ENCODE assay signal across 15 cellular contexts in the genomic region with DNA sequence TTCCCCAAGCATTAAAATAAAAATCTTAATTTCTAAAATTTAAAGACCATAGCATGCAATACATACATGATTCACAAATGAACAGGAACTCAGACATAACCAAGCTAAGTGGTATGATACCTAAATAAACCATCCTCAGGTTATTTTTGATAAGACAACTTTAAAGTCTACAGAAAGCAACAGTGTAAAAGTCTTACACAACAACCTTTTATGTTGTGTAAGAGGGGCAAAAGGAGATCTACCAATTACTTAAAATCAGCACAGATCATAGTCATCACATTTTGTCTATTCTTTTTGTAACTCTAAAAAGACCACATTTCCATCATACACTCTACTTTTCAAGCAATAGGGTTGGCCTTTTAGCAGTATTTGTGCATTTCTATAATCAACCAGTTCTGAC. TPM values are rescaled to one million over a fixed set of nuclear protein-coding genes. Genes with fewer than 3 reads are reported as not detected.
DNase-seq lines count a peak whose midpoint lies in the region; ATAC-seq, FAIRE-seq and TF ChIP-seq lines count a peak whose summit lies in the region.
"Had no signal": no experiment of that assay in that cellular context is flagged by ENCODE, and none has a peak within 500 bp of the region (broad histone marks: within the 10 kb centered on the region; RNA-seq: fewer than 3 reads in every experiment).

No MANE protein-coding gene starts in this region.

- H3K27me3 Mint-ChIP-seq in CD4-positive, CD25-positive, alpha-beta regulatory T cell = no peaks in the 10 kb centered on the region

- H3K27me3 ChIP-seq in CD4-positive, CD25-positive, alpha-beta regulatory T cell (ENCODE audit: control insufficient read depth, insufficient read depth, low read length) = no peaks in the 10 kb centered on the region
- no peaks in the 10 kb centered on the region for H3K27me3 ChIP-seq in HepG2 (ENCODE audit: control insufficient read depth in 1 of 2, insufficient read depth in 2 of 2, low read length in 2 of 2)

- peaks cover 43% of the 10 kb centered on the region for H4K20me1 ChIP-seq in HepG2 (ENCODE audit: insufficient read depth, low read length)

- TF ChIP-seq EP300 in HepG2 (IDR thresholded peaks at IDR 0.05; ENCODE audit: low read depth in 2 of 2, low read length in 2 of 2) = no peak
- no peak for TF ChIP-seq EP300 in HepG2 (CRISPR knock-in tag; IDR thresholded peaks at IDR 0.05; ENCODE audit: borderline replicate concordance)

- H3K4me1 Mint-ChIP-seq in CD4-positive, CD25-positive, alpha-beta regulatory T cell = peaks cover 55 to 94% (median 84%) of the 10 kb centered on the region in 4 donors

- no peak overlapping the region for H3K27ac ChIP-seq in CD4-positive, CD25-positive, alpha-beta regulatory T cell (ENCODE audit: insufficient read depth, low read length, poor library complexity, severe bottlenecking)
- H3K27ac ChIP-seq in HepG2 (ENCODE audit: extremely low read length, insufficient read depth, low read length) = no peak overlapping the region
- H3K27ac ChIP-seq: HL-60 had no signal

- H3K9me3 Mint-ChIP-seq in CD4-positive, CD25-positive, alpha-beta regulatory T cell = peaks cover 0 to 2% (median 0%) of the 10 kb centered on the region in 7 donors
- H3K9me3 Mint-ChIP-seq: CD8-positive, alpha-beta T cell had no signal

- BruUV-seq in HepG2 (replicated peaks; lab: Mats Ljungman, UMichigan) = no TSS peak

- H3K27ac Mint-ChIP-seq in CD4-positive, CD25-positive, alpha-beta regulatory T cell = no peak overlapping the region
- H3K27ac Mint-ChIP-seq: CD8-positive, alpha-beta T cell had no signal

- intact Hi-C loops in HepG2 (cut with micrococcal nuclease; ENCODE audit: unreplicated experiment) = no loop called here

- peak overlapping the region; percentile 61 for H3K4me3 ChIP-seq in CD4-positive, CD25-positive, alpha-beta regulatory T cell (ENCODE audit: low read depth, low read length)
- no peak overlapping the region for H3K4me3 ChIP-seq in NB4 (ENCODE audit: low read depth, low read length)
- H3K4me3 ChIP-seq in HepG2 (replicated peaks in 1 of 3; ENCODE audit: insufficient read depth in 1 of 3, low read depth in 2 of 3, low read length in 3 of 3) = no peak overlapping the region
- H3K4me3 ChIP-seq: HAP-1 had no signal

- no peak for DNase-seq in CD4-positive, CD25-positive, alpha-beta regulatory T cell
- DNase-seq in D721Med (ENCODE audit: insufficient read length, low spot score) (no peak), NB4 (ENCODE audit: low read depth) (peak; percentile 44), HepG2 (ENCODE audit: low spot score) (no peak), NCI-H1092 treated with DMSO at 0.1 percent for 48 hours (lab: John Stamatoyannopoulos, UW) (no peak)
- DNase-seq: CD8-positive, alpha-beta T cell; DMS79 treated with DMSO at 0.1 percent for 48 hours; NCI-H187 treated with DMSO at 0.1 percent for 48 hours; NCI-H446 treated with DMSO at 0.1 percent for 48 hours; NCI-H748 treated with DMSO at 0.1 percent for 48 hours had no signal

- no peak overlapping the region for H2AFZ ChIP-seq in HepG2 (ENCODE audit: low read length)

- H3K9me3 ChIP-seq in CD4-positive, CD25-positive, alpha-beta regulatory T cell (ENCODE audit: control insufficient read depth in 2 of 2, low read length in 2 of 2) = no peaks in the 10 kb centered on the region
- H3K9me3 ChIP-seq in HepG2 (ENCODE audit: low read length) = no peaks in the 10 kb centered on the region
- H3K9me3 ChIP-seq: HAP-1 had no signal

- H3K9ac ChIP-seq in HepG2 (ENCODE audit: insufficient read depth, low read depth, low read length) = no peak overlapping the region

- POLR2A ChIA-PET in HepG2 (lab: Yijun Ruan, JAX) = no interaction called here

- peaks cover 14% of the 10 kb centered on the region for H3K36me3 ChIP-seq in CD4-positive, CD25-positive, alpha-beta regulatory T cell (ENCODE audit: control insufficient read depth, insufficient read depth, low read length)
- H3K36me3 ChIP-seq in HepG2 (replicated peaks in 1 of 2; ENCODE audit: control insufficient read depth in 1 of 2, insufficient read depth in 2 of 2, low read length in 2 of 2) = peaks cover 3 to 22% of the 10 kb centered on the region in 2 experiments; a peak in 4 of 5 replicates

- in situ Hi-C loops in HepG2 (cut with HindIII; ENCODE audit: extremely low pct_ligation_motif_present, low pct_unique_long_range_greater_than_20kb) = no loop called here

- H3K36me3 Mint-ChIP-seq in CD4-positive, CD25-positive, alpha-beta regulatory T cell = peaks cover 23% of the 10 kb centered on the region

- peaks cover 100% of the 10 kb centered on the region for H3K79me2 ChIP-seq in HepG2 (ENCODE audit: insufficient read depth, low read length)

- no peak for TF ChIP-seq RAD21 in HepG2 (CRISPR knock-in tag; IDR thresholded peaks at IDR 0.05)

- peak overlapping the region; percentile 32 to 57 (median 53) for H3K4me3 Mint-ChIP-seq in CD4-positive, CD25-positive, alpha-beta regulatory T cell
- H3K4me3 Mint-ChIP-seq: CD8-positive, alpha-beta T cell had no signal

- no peak for TF ChIP-seq POLR2A in NB4 (IDR thresholded peaks at IDR 0.05; ENCODE audit: extremely low read depth, insufficient read length)
- no peak for TF ChIP-seq POLR2A in HepG2 (IDR thresholded peaks at IDR 0.05; ENCODE audit: insufficient read depth in 1 of 2, low read depth in 2 of 2, low read length in 2 of 2)

- TF ChIP-seq CTCF in D721Med (IDR thresholded peaks at IDR 0.05; ENCODE audit: insufficient read depth, missing control alignments) (no peak), NB4 (IDR thresholded peaks at IDR 0.05; ENCODE audit: low read depth, low read length) (no peak), HepG2 (CRISPR knock-in tag; IDR thresholded peaks at IDR 0.05) (no peak)

- H3K4me1 ChIP-seq in CD4-positive, CD25-positive, alpha-beta regulatory T cell (ENCODE audit: control insufficient read depth, insufficient read depth, low read length, poor library complexity, severe bottlenecking) = peaks cover 85% of the 10 kb centered on the region
- H3K4me1 ChIP-seq in HepG2 (ENCODE audit: insufficient read depth, low read length) = peaks cover 26% of the 10 kb centered on the region; the same call in 1 of the 2 replicates

- H3K4me2 ChIP-seq in HepG2 (ENCODE audit: low read depth, low read length) = no peak overlapping the region

- CTCF ChIA-PET in HepG2 (lab: Yijun Ruan, JAX; ENCODE audit: low intra/inter-chr PET ratio, low total read pairs) = no interaction called here

- FAIRE-seq in D721Med (lab: Jason Lieb, UNC) (peak; percentile 11), HepG2 (lab: Jason Lieb, UNC) (no peak)
- FAIRE-seq: HTR-8/SVneo had no signal

- no peak for ATAC-seq in CD4-positive, CD25-positive, alpha-beta regulatory T cell (ENCODE audit: low read depth in 2 of 2)
- no peak for ATAC-seq in HepG2
- ATAC-seq in HG03342 (IDR thresholded peaks at IDR 0.05; ENCODE audit: unreplicated experiment) = no peak
- ATAC-seq in HG03108 (IDR thresholded peaks at IDR 0.05; ENCODE audit: unreplicated experiment) = no peak
- ATAC-seq: CD8-positive, alpha-beta T cell had no signal

TF ChIP-seq in HepG2, 621 proteins besides CTCF, POLR2A, EP300 and RAD21 (continues in another document):
- TF ChIP-seq CEBPG (CRISPR knock-in tag; IDR thresholded peaks at IDR 0.05) (peak; percentile 22; the same call in 1 of the 2 replicates), CEBPB (IDR thresholded peaks at IDR 0.05; ENCODE audit: borderline replicate concordance, low read depth, low read length) (peak; percentile 68; the same call in 1 of the 2 replicates), ZMAT3 (CRISPR knock-in tag; conservative IDR thresholded peaks at IDR 0.05) (no peak), NCOA1 (CRISPR knock-in tag; IDR thresholded peaks at IDR 0.05) (no peak), SMC3 (IDR thresholded peaks at IDR 0.05; ENCODE audit: low read length) (no peak), ZC3H4 (CRISPR knock-in tag; IDR thresholded peaks at IDR 0.05; ENCODE audit: borderline replicate concordance) (no peak), ZNF781 (CRISPR knock-in tag; IDR thresholded peaks at IDR 0.05; ENCODE audit: borderline replicate concordance, not compliant biosample characterization) (no peak)
- TF ChIP-seq, protein P1, sequence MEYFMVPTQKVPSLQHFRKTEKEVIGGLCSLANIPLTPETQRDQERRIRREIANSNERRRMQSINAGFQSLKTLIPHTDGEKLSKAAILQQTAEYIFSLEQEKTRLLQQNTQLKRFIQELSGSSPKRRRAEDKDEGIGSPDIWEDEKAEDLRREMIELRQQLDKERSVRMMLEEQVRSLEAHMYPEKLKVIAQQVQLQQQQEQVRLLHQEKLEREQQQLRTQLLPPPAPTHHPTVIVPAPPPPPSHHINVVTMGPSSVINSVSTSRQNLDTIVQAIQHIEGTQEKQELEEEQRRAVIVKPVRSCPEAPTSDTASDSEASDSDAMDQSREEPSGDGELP (IDR thresholded peaks at IDR 0.05; ENCODE audit: borderline replicate concordance, low read depth) = no peak

RNA-seq across cellular contexts. Expression of gene SP3, which starts 16.3 kb away (rescaled TPM):
- 153 TPM for total RNA-seq in CD4-positive, CD25-positive, alpha-beta regulatory T cell
- polyA plus RNA-seq in CD4-positive, CD25-positive, alpha-beta regulatory T cell = 10 to 100 TPM; 65.9 to 85.9 (median 76.4) TPM
- 132 and 171 TPM in 2 replicates for total RNA-seq in HepG2 (2016; rRNA removed; fragmentation: Illumina TruSeq; extraction: Trizol)
- total RNA-seq in HepG2 (2016; cell fraction: cytosol; rRNA removed; fragmentation: Illumina TruSeq; extraction: Trizol; ENCODE audit: low read depth) = 46.7 and 54.6 TPM in 2 replicates
- 129 and 171 TPM in 2 replicates for total RNA-seq in HepG2 (2016; cell fraction: insoluble cytoplasmic fraction; rRNA removed; fragmentation: Illumina TruSeq; extraction: Trizol)
- total RNA-seq in HepG2 (2016; cell fraction: membrane; rRNA removed; fragmentation: Illumina TruSeq; extraction: Trizol) = 117 and 137 TPM in 2 replicates
- total RNA-seq in HepG2 (2016; cell fraction: nucleus; rRNA removed; fragmentation: Illumina TruSeq; extraction: Trizol) = 111 and 118 TPM in 2 replicates
- polyA plus RNA-seq in HepG2 (2011; rRNA removed) = 53.9 and 57.3 TPM in 2 replicates
- polyA plus RNA-seq in HepG2 (2011; cell fraction: cytosol; rRNA removed) = 24.5 and 38.2 TPM in 2 replicates
- 29.7 TPM in 2 replicates for polyA plus RNA-seq in HepG2 (2011; cell fraction: nucleus; rRNA removed)
- polyA plus RNA-seq in HepG2 (2012) = 42.0 and 48.0 TPM in 2 replicates
- 5.3 and 5.5 TPM in 2 replicates for polyA plus RNA-seq in HepG2 (2016; cell fraction: cytosol; fragmentation: Illumina TruSeq; extraction: Trizol; ENCODE audit: low read depth)
- 79.1 and 85.5 TPM in 2 replicates for polyA plus RNA-seq in HepG2 (2016; cell fraction: insoluble cytoplasmic fraction; fragmentation: Illumina TruSeq; extraction: Trizol; ENCODE audit: low read depth)
- 24.8 and 28.9 TPM in 2 replicates for polyA plus RNA-seq in HepG2 (2016; cell fraction: membrane; fragmentation: Illumina TruSeq; extraction: Trizol; ENCODE audit: low read depth)
- 51.2 and 54.9 TPM in 2 replicates for polyA plus RNA-seq in HepG2 (2016; cell fraction: nucleus; fragmentation: Illumina TruSeq; extraction: Trizol; ENCODE audit: insufficient read depth, low read depth)
- 45.0 and 74.0 TPM in 2 replicates for polyA minus RNA-seq in HepG2 (2011; rRNA and poly(A)+ RNA removed; ENCODE audit: low replicate concordance)
- 67.2 and 72.9 TPM in 2 replicates for polyA minus RNA-seq in HepG2 (2011; cell fraction: cytosol; rRNA and poly(A)+ RNA removed)
- polyA minus RNA-seq in HepG2 (2011; cell fraction: nucleus; rRNA and poly(A)+ RNA removed) = 202 and 214 TPM in 2 replicates
